In the genomic region with DNA sequence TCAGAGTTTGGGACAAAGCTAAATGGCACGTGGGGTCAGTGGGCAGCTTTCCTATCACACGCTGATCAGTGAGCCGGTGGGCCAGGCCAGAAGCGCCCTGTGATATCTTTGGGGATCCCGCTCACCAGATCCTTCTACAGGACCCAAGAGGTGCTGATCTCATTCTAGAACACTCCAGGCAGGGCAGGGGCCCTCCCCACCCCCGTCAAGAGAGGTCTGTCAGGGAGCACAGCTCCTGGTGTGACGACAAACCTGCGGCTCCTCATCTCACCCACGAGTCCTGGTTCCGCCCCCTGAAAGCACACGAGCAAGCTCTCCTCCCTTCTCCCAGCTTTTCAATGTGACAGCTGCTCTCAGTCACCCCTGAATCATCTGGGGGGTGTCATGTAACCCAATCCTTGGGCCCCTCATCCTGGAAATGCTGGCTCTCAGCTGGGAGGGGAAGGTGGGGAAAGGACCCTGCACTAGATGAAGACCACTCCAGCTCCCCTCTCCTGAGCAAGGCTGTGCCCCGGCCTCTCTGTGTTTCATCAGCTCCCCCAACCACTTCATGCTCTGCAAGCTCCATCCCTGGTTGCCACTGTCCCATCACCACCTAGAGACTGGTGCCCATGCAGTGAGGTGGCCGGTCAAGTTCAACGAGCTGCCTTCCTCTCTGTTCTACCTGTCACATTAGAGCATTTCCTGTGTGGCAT, we compare ENCODE assay signal across 1 cellular context.
TF ChIP-seq lines count a peak whose summit lies in the region.

No MANE protein-coding gene starts in this region.

TF ChIP-seq in WTC11, 78 proteins besides CTCF, POLR2A, EP300 and RAD21 (continued from another document):
- TF ChIP-seq, protein P1, sequence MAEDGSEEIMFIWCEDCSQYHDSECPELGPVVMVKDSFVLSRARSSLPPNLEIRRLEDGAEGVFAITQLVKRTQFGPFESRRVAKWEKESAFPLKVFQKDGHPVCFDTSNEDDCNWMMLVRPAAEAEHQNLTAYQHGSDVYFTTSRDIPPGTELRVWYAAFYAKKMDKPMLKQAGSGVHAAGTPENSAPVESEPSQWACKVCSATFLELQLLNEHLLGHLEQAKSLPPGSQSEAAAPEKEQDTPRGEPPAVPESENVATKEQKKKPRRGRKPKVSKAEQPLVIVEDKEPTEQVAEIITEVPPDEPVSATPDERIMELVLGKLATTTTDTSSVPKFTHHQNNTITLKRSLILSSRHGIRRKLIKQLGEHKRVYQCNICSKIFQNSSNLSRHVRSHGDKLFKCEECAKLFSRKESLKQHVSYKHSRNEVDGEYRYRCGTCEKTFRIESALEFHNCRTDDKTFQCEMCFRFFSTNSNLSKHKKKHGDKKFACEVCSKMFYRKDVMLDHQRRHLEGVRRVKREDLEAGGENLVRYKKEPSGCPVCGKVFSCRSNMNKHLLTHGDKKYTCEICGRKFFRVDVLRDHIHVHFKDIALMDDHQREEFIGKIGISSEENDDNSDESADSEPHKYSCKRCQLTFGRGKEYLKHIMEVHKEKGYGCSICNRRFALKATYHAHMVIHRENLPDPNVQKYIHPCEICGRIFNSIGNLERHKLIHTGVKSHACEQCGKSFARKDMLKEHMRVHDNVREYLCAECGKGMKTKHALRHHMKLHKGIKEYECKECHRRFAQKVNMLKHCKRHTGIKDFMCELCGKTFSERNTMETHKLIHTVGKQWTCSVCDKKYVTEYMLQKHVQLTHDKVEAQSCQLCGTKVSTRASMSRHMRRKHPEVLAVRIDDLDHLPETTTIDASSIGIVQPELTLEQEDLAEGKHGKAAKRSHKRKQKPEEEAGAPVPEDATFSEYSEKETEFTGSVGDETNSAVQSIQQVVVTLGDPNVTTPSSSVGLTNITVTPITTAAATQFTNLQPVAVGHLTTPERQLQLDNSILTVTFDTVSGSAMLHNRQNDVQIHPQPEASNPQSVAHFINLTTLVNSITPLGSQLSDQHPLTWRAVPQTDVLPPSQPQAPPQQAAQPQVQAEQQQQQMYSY (CRISPR knock-in tag; IDR thresholded peaks at IDR 0.05): no peak
- TF ChIP-seq SP1 (CRISPR knock-in tag; conservative IDR thresholded peaks at IDR 0.05) (no peak), ZNF317 (CRISPR knock-in tag; IDR thresholded peaks at IDR 0.05; ENCODE audit: borderline replicate concordance, low read depth) (no peak)
